1 cellular context compared by ENCODE assay signal in the genomic region with DNA sequence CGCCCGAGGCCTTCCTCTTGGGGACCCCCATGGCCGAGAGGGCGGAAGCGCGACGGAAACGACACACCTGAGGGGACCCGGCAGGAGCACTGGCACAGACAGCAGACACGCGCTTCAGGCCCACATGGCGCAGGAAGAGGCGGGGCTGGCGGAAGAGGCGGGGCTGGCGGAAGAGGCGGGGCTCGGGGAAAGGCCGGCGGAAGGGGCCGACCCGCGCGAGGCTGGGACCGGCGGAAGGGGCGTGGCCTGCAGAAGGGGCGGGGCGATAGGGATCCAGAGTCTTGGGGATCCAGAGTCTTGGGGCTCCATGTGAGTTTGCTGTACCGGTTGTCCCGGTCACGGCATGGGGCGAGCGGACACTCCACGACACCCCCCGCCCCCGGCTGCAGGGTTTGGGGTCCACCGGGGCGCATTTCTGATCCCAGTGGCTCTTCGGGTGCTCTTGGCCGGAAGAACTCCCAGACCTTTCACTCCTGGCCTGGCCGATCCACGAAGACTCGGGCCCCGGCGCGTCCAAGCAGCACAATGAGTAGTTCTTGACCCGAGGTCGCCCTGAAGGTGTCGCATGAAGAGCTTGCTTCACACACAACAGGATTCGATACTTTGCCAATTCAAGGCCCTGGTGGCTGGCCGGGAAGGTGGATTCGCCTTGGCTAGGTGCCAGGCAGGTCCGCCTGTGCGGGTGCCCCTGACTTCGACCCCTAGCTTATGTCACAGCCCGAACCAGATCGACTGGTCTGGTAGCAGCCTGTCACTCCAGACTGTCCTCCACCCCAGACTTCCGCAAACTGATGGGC.
A peak's percentile ranks its signal among the peaks of the same experiment; 100 is the strongest.
TF ChIP-seq lines count a peak whose summit lies in the region.

A gene with protein sequence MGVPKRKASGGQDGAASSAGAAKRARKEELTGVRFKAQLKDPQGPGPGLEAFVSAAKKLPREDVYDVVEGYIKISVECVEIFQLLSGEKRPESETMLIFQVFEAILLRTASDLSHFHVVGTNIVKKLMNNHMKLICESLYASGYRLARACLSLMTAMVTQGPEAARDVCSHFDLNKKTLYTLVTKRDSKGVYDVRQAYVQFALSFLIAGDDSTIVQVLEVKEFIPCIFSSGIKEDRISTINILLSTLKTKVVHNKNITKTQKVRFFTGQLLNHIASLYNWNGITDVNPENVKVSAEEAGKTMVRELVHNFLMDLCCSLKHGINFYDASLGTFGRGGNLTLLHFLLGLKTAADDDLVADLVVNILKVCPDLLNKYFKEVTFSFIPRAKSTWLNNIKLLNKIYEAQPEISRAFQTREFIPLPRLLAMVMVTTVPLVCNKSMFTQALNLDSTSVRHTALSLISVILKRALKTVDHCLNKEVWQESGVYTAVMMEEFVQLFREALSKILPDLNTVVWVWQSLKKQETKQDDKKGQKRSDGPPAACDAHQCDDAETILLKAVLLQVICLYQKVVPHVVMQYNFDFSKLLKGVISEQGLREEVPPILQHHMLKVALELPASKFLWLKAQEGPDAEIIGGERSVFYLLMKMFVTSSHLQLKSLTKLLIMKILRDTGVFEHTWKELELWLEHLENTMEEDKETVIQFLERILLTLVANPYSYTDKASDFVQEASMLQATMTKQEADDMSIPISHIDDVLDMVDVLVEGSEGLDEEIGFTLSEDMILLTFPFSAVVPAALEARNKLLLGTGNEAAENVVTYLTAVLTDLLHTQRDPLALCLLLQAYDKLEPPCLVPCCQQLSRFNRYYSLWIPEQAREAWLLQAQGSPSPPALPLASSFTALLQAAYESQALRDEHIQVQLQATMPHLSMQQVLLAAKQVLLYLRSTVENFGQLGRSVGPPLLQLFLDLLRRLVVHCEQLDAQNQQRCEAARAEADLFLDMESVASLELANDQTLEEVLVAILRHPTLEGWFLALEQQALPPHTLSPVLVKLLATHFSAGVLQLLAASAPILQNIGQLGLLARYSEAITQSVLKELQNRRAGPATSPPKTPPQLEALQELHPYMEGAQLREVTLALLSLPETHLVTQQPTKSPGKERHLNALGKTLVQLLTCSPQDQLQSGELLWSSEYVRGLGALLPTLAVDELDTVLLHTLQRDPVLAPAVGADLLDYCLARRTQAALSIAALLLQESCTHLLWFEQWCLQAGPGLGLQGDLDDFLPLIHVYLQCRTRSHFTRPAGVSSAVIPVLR (N-terminal part only) (minus strand): TSS at position 133 of the 797 bp plus-strand sequence. CDS start 102 bp downstream, at position 31.

TF ChIP-seq in HEK293, 187 proteins besides CTCF, POLR2A, EP300 and RAD21 (continued from another document and continues in another):
- TF ChIP-seq, protein P1, sequence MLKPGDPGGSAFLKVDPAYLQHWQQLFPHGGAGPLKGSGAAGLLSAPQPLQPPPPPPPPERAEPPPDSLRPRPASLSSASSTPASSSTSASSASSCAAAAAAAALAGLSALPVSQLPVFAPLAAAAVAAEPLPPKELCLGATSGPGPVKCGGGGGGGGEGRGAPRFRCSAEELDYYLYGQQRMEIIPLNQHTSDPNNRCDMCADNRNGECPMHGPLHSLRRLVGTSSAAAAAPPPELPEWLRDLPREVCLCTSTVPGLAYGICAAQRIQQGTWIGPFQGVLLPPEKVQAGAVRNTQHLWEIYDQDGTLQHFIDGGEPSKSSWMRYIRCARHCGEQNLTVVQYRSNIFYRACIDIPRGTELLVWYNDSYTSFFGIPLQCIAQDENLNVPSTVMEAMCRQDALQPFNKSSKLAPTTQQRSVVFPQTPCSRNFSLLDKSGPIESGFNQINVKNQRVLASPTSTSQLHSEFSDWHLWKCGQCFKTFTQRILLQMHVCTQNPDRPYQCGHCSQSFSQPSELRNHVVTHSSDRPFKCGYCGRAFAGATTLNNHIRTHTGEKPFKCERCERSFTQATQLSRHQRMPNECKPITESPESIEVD (tag by site-specific recombination; IDR thresholded peaks at IDR 0.05) = no peak
- TF ChIP-seq KLF8 (tag by site-specific recombination; IDR thresholded peaks at IDR 0.05) = peak; percentile 87
- no peak for TF ChIP-seq ZNF501 (tag by site-specific recombination; IDR thresholded peaks at IDR 0.05)
- TF ChIP-seq ZNF544 (tag by site-specific recombination; IDR thresholded peaks at IDR 0.05) = no peak
- TF ChIP-seq ZNF223 (tag by site-specific recombination; IDR thresholded peaks at IDR 0.05) = no peak
- TF ChIP-seq ZFP3 (tag by site-specific recombination; IDR thresholded peaks at IDR 0.05; ENCODE audit: low read depth) = no peak
- no peak for TF ChIP-seq SALL2 (tag by site-specific recombination; IDR thresholded peaks at IDR 0.05; ENCODE audit: borderline replicate concordance)
- TF ChIP-seq ZNF837 (tag by site-specific recombination; IDR thresholded peaks at IDR 0.05) = no peak
- peak; percentile 9; the same call in 1 of the 2 replicates for TF ChIP-seq EGR2 (tag by site-specific recombination; IDR thresholded peaks at IDR 0.05; ENCODE audit: low read depth)
- TF ChIP-seq, protein P2, sequence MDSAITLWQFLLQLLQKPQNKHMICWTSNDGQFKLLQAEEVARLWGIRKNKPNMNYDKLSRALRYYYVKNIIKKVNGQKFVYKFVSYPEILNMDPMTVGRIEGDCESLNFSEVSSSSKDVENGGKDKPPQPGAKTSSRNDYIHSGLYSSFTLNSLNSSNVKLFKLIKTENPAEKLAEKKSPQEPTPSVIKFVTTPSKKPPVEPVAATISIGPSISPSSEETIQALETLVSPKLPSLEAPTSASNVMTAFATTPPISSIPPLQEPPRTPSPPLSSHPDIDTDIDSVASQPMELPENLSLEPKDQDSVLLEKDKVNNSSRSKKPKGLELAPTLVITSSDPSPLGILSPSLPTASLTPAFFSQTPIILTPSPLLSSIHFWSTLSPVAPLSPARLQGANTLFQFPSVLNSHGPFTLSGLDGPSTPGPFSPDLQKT (IDR thresholded peaks at IDR 0.05; ENCODE audit: borderline replicate concordance, low read depth, low read length) = no peak
- no peak for TF ChIP-seq ZNF596 (tag by site-specific recombination; IDR thresholded peaks at IDR 0.05)
- TF ChIP-seq ZNF555 (tag by site-specific recombination; conservative IDR thresholded peaks at IDR 0.05) = no peak
- TF ChIP-seq, protein P3, sequence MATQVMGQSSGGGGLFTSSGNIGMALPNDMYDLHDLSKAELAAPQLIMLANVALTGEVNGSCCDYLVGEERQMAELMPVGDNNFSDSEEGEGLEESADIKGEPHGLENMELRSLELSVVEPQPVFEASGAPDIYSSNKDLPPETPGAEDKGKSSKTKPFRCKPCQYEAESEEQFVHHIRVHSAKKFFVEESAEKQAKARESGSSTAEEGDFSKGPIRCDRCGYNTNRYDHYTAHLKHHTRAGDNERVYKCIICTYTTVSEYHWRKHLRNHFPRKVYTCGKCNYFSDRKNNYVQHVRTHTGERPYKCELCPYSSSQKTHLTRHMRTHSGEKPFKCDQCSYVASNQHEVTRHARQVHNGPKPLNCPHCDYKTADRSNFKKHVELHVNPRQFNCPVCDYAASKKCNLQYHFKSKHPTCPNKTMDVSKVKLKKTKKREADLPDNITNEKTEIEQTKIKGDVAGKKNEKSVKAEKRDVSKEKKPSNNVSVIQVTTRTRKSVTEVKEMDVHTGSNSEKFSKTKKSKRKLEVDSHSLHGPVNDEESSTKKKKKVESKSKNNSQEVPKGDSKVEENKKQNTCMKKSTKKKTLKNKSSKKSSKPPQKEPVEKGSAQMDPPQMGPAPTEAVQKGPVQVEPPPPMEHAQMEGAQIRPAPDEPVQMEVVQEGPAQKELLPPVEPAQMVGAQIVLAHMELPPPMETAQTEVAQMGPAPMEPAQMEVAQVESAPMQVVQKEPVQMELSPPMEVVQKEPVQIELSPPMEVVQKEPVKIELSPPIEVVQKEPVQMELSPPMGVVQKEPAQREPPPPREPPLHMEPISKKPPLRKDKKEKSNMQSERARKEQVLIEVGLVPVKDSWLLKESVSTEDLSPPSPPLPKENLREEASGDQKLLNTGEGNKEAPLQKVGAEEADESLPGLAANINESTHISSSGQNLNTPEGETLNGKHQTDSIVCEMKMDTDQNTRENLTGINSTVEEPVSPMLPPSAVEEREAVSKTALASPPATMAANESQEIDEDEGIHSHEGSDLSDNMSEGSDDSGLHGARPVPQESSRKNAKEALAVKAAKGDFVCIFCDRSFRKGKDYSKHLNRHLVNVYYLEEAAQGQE (tag by site-specific recombination; IDR thresholded peaks at IDR 0.05) = peak; percentile 11; the same call in 1 of the 2 replicates
- no peak for TF ChIP-seq ZNF433 (tag by site-specific recombination; IDR thresholded peaks at IDR 0.05; ENCODE audit: low read depth)
- TF ChIP-seq ZNF423 (tag by site-specific recombination; IDR thresholded peaks at IDR 0.05) = no peak
- no peak for TF ChIP-seq ZNF549 (tag by site-specific recombination; IDR thresholded peaks at IDR 0.05)
- no peak for TF ChIP-seq ZNF169 (tag by site-specific recombination; IDR thresholded peaks at IDR 0.05)
- TF ChIP-seq, protein P4, sequence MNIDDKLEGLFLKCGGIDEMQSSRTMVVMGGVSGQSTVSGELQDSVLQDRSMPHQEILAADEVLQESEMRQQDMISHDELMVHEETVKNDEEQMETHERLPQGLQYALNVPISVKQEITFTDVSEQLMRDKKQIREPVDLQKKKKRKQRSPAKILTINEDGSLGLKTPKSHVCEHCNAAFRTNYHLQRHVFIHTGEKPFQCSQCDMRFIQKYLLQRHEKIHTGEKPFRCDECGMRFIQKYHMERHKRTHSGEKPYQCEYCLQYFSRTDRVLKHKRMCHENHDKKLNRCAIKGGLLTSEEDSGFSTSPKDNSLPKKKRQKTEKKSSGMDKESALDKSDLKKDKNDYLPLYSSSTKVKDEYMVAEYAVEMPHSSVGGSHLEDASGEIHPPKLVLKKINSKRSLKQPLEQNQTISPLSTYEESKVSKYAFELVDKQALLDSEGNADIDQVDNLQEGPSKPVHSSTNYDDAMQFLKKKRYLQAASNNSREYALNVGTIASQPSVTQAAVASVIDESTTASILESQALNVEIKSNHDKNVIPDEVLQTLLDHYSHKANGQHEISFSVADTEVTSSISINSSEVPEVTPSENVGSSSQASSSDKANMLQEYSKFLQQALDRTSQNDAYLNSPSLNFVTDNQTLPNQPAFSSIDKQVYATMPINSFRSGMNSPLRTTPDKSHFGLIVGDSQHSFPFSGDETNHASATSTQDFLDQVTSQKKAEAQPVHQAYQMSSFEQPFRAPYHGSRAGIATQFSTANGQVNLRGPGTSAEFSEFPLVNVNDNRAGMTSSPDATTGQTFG (tag by site-specific recombination; IDR thresholded peaks at IDR 0.05; ENCODE audit: borderline replicate concordance) = no peak
- TF ChIP-seq ZNF133 (tag by site-specific recombination; IDR thresholded peaks at IDR 0.05) = no peak
- no peak for TF ChIP-seq ZNF514 (tag by site-specific recombination; IDR thresholded peaks at IDR 0.05)
- no peak for TF ChIP-seq MYNN (tag by site-specific recombination; IDR thresholded peaks at IDR 0.05; ENCODE audit: borderline replicate concordance)
- no peak for TF ChIP-seq ZNF776 (tag by site-specific recombination; IDR thresholded peaks at IDR 0.05; ENCODE audit: borderline replicate concordance)
- TF ChIP-seq OSR2 (tag by site-specific recombination; IDR thresholded peaks at IDR 0.05) = no peak; the same call in 1 of the 2 replicates
- no peak for TF ChIP-seq ZNF214 (tag by site-specific recombination; IDR thresholded peaks at IDR 0.05; ENCODE audit: borderline replicate concordance)
- TF ChIP-seq GLI4 (tag by site-specific recombination; IDR thresholded peaks at IDR 0.05) = no peak
- no peak for TF ChIP-seq ZNF76 (tag by site-specific recombination; IDR thresholded peaks at IDR 0.05; ENCODE audit: borderline replicate concordance, low read depth)
- TF ChIP-seq ZNF529 (tag by site-specific recombination; IDR thresholded peaks at IDR 0.05; ENCODE audit: insufficient replicate concordance) = no peak
- no peak for TF ChIP-seq HOXC10 (CRISPR knock-in tag; IDR thresholded peaks at IDR 0.05)
- TF ChIP-seq, protein P5, sequence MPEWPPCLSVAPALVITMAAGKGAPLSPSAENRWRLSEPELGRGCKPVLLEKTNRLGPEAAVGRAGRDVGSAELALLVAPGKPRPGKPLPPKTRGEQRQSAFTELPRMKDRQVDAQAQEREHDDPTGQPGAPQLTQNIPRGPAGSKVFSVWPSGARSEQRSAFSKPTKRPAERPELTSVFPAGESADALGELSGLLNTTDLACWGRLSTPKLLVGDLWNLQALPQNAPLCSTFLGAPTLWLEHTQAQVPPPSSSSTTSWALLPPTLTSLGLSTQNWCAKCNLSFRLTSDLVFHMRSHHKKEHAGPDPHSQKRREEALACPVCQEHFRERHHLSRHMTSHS (tag by site-specific recombination; IDR thresholded peaks at IDR 0.05) = no peak
- TF ChIP-seq, protein P6, sequence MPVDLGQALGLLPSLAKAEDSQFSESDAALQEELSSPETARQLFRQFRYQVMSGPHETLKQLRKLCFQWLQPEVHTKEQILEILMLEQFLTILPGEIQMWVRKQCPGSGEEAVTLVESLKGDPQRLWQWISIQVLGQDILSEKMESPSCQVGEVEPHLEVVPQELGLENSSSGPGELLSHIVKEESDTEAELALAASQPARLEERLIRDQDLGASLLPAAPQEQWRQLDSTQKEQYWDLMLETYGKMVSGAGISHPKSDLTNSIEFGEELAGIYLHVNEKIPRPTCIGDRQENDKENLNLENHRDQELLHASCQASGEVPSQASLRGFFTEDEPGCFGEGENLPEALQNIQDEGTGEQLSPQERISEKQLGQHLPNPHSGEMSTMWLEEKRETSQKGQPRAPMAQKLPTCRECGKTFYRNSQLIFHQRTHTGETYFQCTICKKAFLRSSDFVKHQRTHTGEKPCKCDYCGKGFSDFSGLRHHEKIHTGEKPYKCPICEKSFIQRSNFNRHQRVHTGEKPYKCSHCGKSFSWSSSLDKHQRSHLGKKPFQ (tag by site-specific recombination; IDR thresholded peaks at IDR 0.05) = no peak
- TF ChIP-seq ZNF610 (tag by site-specific recombination; IDR thresholded peaks at IDR 0.05; ENCODE audit: borderline replicate concordance) = peak; percentile 28; the same call in 1 of the 2 replicates
- peak; percentile 45 for TF ChIP-seq ZNF629 (tag by site-specific recombination; IDR thresholded peaks at IDR 0.05)
- 0 out of 2 replicates have a peak, but pooled peaks have one; percentile 3 for TF ChIP-seq ZFP37 (tag by site-specific recombination; IDR thresholded peaks at IDR 0.05)
- TF ChIP-seq KLF9 (tag by site-specific recombination; IDR thresholded peaks at IDR 0.05; ENCODE audit: low read depth) = peak; percentile 99
- TF ChIP-seq SCRT1 (tag by site-specific recombination; IDR thresholded peaks at IDR 0.05; ENCODE audit: borderline replicate concordance) = no peak
